In genomic region chr9:37083654-37084053, GRCh38 we compare ENCODE assay signal across 21 cellular contexts. TPM values are rescaled to one million over a fixed set of nuclear protein-coding genes. Genes with fewer than 3 reads are reported as not detected.
"Had no signal": no experiment of that assay in that cellular context is flagged by ENCODE, and none has a peak within 500 bp of the region (broad histone marks: within the 10 kb centered on the region; RNA-seq: fewer than 3 reads in every experiment).

No MANE protein-coding gene starts in this region.

- DNase-seq: activated CD4-positive, alpha-beta T cell treated with anti-CD3 and anti-CD28 coated beads, Interleukin-2, amount 50 U/mL, for 48 hours; activated CD4-positive, CD25-positive, alpha-beta regulatory T cell treated with anti-CD3 and anti-CD28 coated beads, Interleukin-2, amount 50 U/mL, for 72 hours; activated effector memory CD4-positive, alpha-beta T cell treated with anti-CD3 and anti-CD28 coated beads, Interleukin-2, amount 50 U/mL, for 16 hours; activated naive CD8-positive, alpha-beta T cell treated with anti-CD3 and anti-CD28 coated beads for 36 hours; brain microvascular endothelial cell; effector CD4-positive, alpha-beta T cell; esophagus squamous epithelium; mammary epithelial cell; naive thymus-derived CD4-positive, alpha-beta T cell; stimulated activated CD4-positive, alpha-beta T cell treated with anti-CD3 and anti-CD28 coated beads, Interleukin-12 subunit alpha, Interleukin-12 subunit beta, amount 100 ng/mL, for 4 hours; stimulated activated CD4-positive, alpha-beta T cell treated with anti-CD3 and anti-CD28 coated beads, Interleukin-2, amount 100 ng/mL, for 24 hours had no signal

- H3K27me3 ChIP-seq: brain microvascular endothelial cell, esophagus squamous epithelium, hepatocyte had no signal

- H3K27ac Mint-ChIP-seq: activated naive CD8-positive, alpha-beta T cell treated with anti-CD3 and anti-CD28 coated beads for 36 hours; naive thymus-derived CD4-positive, alpha-beta T cell had no signal

- H3K9me3 Mint-ChIP-seq: central memory CD8-positive, alpha-beta T cell had no signal

- H2AFZ ChIP-seq: hepatocyte had no signal

- H3K4me2 ChIP-seq: hepatocyte had no signal

- H3K4me3 Mint-ChIP-seq: activated naive CD8-positive, alpha-beta T cell treated with anti-CD3 and anti-CD28 coated beads for 36 hours; central memory CD8-positive, alpha-beta T cell had no signal

- H3K4me3 ChIP-seq: coronary artery, esophagus squamous epithelium, hepatocyte had no signal

- H3K27ac ChIP-seq: brain microvascular endothelial cell, coronary artery, esophagus squamous epithelium, hepatocyte had no signal

- ATAC-seq: left lobe of liver; naive thymus-derived CD4-positive, alpha-beta T cell had no signal

- H3K27me3 Mint-ChIP-seq: central memory CD8-positive, alpha-beta T cell; naive thymus-derived CD4-positive, alpha-beta T cell had no signal

RNA-seq across cellular contexts. Expression of gene PAX5, which starts 49.6 kb away (rescaled TPM):
- total RNA-seq: endothelial cell of umbilical vein, fibroblast of villous mesenchyme, glomerular endothelial cell, hepatocyte, mammary epithelial cell, renal cortical epithelial cell, ureter had no signal
- polyA plus RNA-seq: endothelial cell of umbilical vein, hepatocyte, keratinocyte, mammary epithelial cell had no signal
